ENCODE assay signal across 1 cellular context in the genomic region with DNA sequence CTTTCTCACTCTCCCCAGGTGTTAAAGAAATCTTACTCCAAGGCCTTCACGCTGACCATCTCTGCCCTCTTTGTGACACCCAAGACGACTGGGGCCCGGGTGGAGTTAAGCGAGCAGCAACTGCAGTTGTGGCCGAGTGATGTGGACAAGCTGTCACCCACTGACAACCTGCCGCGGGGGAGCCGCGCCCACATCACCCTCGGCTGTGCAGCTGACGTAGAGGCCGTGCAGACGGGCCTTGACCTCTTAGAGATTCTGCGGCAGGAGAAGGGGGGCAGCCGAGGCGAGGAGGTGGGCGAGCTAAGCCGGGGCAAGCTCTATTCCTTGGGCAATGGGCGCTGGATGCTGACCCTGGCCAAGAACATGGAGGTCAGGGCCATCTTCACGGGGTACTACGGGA.
TF ChIP-seq lines count a peak whose summit lies in the region.

No MANE protein-coding gene starts in this region.

TF ChIP-seq in liver, 16 proteins besides CTCF, POLR2A, EP300 and RAD21 (continued from another document):
- TF ChIP-seq GABPA (IDR thresholded peaks at IDR 0.05 in 1 of 2, conservative IDR thresholded peaks at IDR 0.05 in 1 of 2), result no peak
- no peak for TF ChIP-seq RXRA (IDR thresholded peaks at IDR 0.05)
- TF ChIP-seq, protein P1, sequence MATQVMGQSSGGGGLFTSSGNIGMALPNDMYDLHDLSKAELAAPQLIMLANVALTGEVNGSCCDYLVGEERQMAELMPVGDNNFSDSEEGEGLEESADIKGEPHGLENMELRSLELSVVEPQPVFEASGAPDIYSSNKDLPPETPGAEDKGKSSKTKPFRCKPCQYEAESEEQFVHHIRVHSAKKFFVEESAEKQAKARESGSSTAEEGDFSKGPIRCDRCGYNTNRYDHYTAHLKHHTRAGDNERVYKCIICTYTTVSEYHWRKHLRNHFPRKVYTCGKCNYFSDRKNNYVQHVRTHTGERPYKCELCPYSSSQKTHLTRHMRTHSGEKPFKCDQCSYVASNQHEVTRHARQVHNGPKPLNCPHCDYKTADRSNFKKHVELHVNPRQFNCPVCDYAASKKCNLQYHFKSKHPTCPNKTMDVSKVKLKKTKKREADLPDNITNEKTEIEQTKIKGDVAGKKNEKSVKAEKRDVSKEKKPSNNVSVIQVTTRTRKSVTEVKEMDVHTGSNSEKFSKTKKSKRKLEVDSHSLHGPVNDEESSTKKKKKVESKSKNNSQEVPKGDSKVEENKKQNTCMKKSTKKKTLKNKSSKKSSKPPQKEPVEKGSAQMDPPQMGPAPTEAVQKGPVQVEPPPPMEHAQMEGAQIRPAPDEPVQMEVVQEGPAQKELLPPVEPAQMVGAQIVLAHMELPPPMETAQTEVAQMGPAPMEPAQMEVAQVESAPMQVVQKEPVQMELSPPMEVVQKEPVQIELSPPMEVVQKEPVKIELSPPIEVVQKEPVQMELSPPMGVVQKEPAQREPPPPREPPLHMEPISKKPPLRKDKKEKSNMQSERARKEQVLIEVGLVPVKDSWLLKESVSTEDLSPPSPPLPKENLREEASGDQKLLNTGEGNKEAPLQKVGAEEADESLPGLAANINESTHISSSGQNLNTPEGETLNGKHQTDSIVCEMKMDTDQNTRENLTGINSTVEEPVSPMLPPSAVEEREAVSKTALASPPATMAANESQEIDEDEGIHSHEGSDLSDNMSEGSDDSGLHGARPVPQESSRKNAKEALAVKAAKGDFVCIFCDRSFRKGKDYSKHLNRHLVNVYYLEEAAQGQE (IDR thresholded peaks at IDR 0.05), result no peak
- no peak for TF ChIP-seq HNF4G (IDR thresholded peaks at IDR 0.05)
- no peak for TF ChIP-seq YY1 (IDR thresholded peaks at IDR 0.05)
- TF ChIP-seq, protein P2, sequence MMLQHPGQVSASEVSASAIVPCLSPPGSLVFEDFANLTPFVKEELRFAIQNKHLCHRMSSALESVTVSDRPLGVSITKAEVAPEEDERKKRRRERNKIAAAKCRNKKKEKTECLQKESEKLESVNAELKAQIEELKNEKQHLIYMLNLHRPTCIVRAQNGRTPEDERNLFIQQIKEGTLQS (IDR thresholded peaks at IDR 0.05), result no peak
